In genomic region chr5:149448831-149449714, GRCh38 we compare ENCODE assay signal across 8 cellular contexts.
A peak's percentile ranks its signal among the peaks of the same experiment; 100 is the strongest.
DNase-seq lines count a peak whose midpoint lies in the region; ATAC-seq and TF ChIP-seq lines count a peak whose summit lies in the region.

No MANE protein-coding gene starts in this region.

- H3K4me3 Mint-ChIP-seq in naive thymus-derived CD4-positive, alpha-beta T cell, result no peak overlapping the region

- H3K4me1 ChIP-seq in adrenal gland (replicated peaks in 1 of 2), result peaks cover 25 to 50% of the 10 kb centered on the region in 2 donors
- peaks cover 59% of the 10 kb centered on the region for H3K4me1 ChIP-seq in lower lobe of right lung
- no peaks in the 10 kb centered on the region for H3K4me1 ChIP-seq in naive thymus-derived CD4-positive, alpha-beta T cell (ENCODE audit: control insufficient read depth in 2 of 2, insufficient read depth in 2 of 2, low read length in 2 of 2)

- no peaks in the 10 kb centered on the region for H3K9me3 Mint-ChIP-seq in naive thymus-derived CD4-positive, alpha-beta T cell

- peaks cover 0 to 5% (median 0%) of the 10 kb centered on the region in 7 donors for H3K4me1 Mint-ChIP-seq in naive thymus-derived CD4-positive, alpha-beta T cell

- no peak overlapping the region for H3K27ac ChIP-seq in AG04450 (ENCODE audit: low read depth, low read length)
- H3K27ac ChIP-seq in HL-60 (replicated peaks), result no peak overlapping the region
- peak overlapping the region in 2 of 5 donors; percentile 82 to 89 for H3K27ac ChIP-seq in adrenal gland
- H3K27ac ChIP-seq in lower lobe of right lung, result peak overlapping the region; percentile 82
- no peak overlapping the region for H3K27ac ChIP-seq in naive thymus-derived CD4-positive, alpha-beta T cell (ENCODE audit: low read depth, low read length)

- POLR2A ChIA-PET in AG04450 (lab: Yijun Ruan, JAX), result interaction anchor here (1.1 to 1.2 kb wide), 2 partner anchors 37 to 116 kb away, joined by 3 to 4 read pairs; no protein-coding TSS in a partner anchor
- POLR2A ChIA-PET in naive thymus-derived CD4-positive, alpha-beta T cell (lab: Charles Lee), result no interaction called here

- peaks cover 0 to 5% (median 0%) of the 10 kb centered on the region in 5 donors for H3K27me3 Mint-ChIP-seq in naive thymus-derived CD4-positive, alpha-beta T cell

- CTCF ChIA-PET in AG04450 (lab: Charles Lee), result interaction anchor here (1.0 to 1.2 kb wide), 4 partner anchors 95 to 170 kb away, joined by 3 to 4 read pairs (median 4); partner anchors contain the start of gene CSNK1A1
- CTCF ChIA-PET in naive thymus-derived CD4-positive, alpha-beta T cell (lab: Charles Lee), result no interaction called here

- H3K9me3 ChIP-seq in AG04450 (ENCODE audit: control insufficient read depth, insufficient read depth, low read length), result no peaks in the 10 kb centered on the region
- H3K9me3 ChIP-seq in adrenal gland (replicated peaks in 1 of 3), result no peaks in the 10 kb centered on the region
- no peaks in the 10 kb centered on the region for H3K9me3 ChIP-seq in lower lobe of right lung
- no peaks in the 10 kb centered on the region for H3K9me3 ChIP-seq in naive thymus-derived CD4-positive, alpha-beta T cell (ENCODE audit: control insufficient read depth in 2 of 3, low read length in 3 of 3)

- H3K27me3 ChIP-seq in AG04450 (ENCODE audit: control insufficient read depth, insufficient read depth, low read length) (no peaks in the 10 kb centered on the region), HL-60 (ENCODE audit: insufficient read depth, poor library complexity, severe bottlenecking) (no peaks in the 10 kb centered on the region), adrenal gland (no peaks in the 10 kb centered on the region), lower lobe of right lung (ENCODE audit: low read depth) (no peaks in the 10 kb centered on the region)
- no peaks in the 10 kb centered on the region for H3K27me3 ChIP-seq in naive thymus-derived CD4-positive, alpha-beta T cell (ENCODE audit: control insufficient read depth in 2 of 2, insufficient read depth in 2 of 2, low read length in 2 of 2)

- ATAC-seq in lower lobe of right lung, result no peak
- no peak for ATAC-seq in naive thymus-derived CD4-positive, alpha-beta T cell
- ATAC-seq in GM21717 (IDR thresholded peaks at IDR 0.05; ENCODE audit: unreplicated experiment), result no peak

- H3K36me3 Mint-ChIP-seq in naive thymus-derived CD4-positive, alpha-beta T cell, result no peaks in the 10 kb centered on the region

- whole genome bisulfite sequencing in adrenal gland, 4 donors, result 78 to 85% (median 83%) methylated on average over 7 of the region's 7 CpGs

- no peak for TF ChIP-seq POLR2A in adrenal gland (IDR thresholded peaks at IDR 0.05)

- TF ChIP-seq CTCF in AG04450 (IDR thresholded peaks at IDR 0.05; ENCODE audit: low read depth, low read length), result peak; percentile 45
- peak; percentile 16 for TF ChIP-seq CTCF in HL-60 (IDR thresholded peaks at IDR 0.05; ENCODE audit: insufficient read depth, low read length)
- TF ChIP-seq CTCF in adrenal gland (IDR thresholded peaks at IDR 0.05), result peak; percentile 18 to 55 (median 38)
- no peak for TF ChIP-seq CTCF in lower lobe of right lung (IDR thresholded peaks at IDR 0.05)

- H3K36me3 ChIP-seq in adrenal gland (replicated peaks in 1 of 2) (no peaks in the 10 kb centered on the region), lower lobe of right lung (no peaks in the 10 kb centered on the region)
- H3K36me3 ChIP-seq in naive thymus-derived CD4-positive, alpha-beta T cell (ENCODE audit: control insufficient read depth in 2 of 3, insufficient read depth in 3 of 3, low read length in 3 of 3), result no peaks in the 10 kb centered on the region

- no peak for DNase-seq in AG04450 (ENCODE audit: low read depth, low spot score)
- no peak for DNase-seq in HL-60 (ENCODE audit: low read depth in 1 of 2, low spot score in 1 of 2)
- DNase-seq in adrenal gland, result peak in 2 of 7 donors; percentile 61 to 68
- DNase-seq in lower lobe of right lung, result no peak
- no peak for DNase-seq in naive thymus-derived CD4-positive, alpha-beta T cell
- no peak for DNase-seq in glomerular visceral epithelial cell (ENCODE audit: extremely low spot score)
- DNase-seq in COR-L47 (lab: John Stamatoyannopoulos, UW), result no peak

- H3K4me3 ChIP-seq in AG04450 (ENCODE audit: low read depth, low read length), result no peak overlapping the region
- H3K4me3 ChIP-seq in HL-60 (replicated peaks; ENCODE audit: insufficient read depth, low read length), result no peak overlapping the region
- H3K4me3 ChIP-seq in adrenal gland, result no peak overlapping the region
- no peak overlapping the region for H3K4me3 ChIP-seq in lower lobe of right lung
- no peak overlapping the region for H3K4me3 ChIP-seq in naive thymus-derived CD4-positive, alpha-beta T cell (ENCODE audit: low read length)

- intact Hi-C loops in adrenal gland (cut with DNase I) (loop anchor here in 1 of 2 donors (5.0 kb wide), 1 partner anchor 33 kb away; no protein-coding TSS in a partner anchor), lower lobe of right lung (cut with DNase I) (no loop called here)
- intact Hi-C loops in naive thymus-derived CD4-positive, alpha-beta T cell (cut with micrococcal nuclease), result loop anchor here in 1 of 2 donors (5.0 kb wide), 1 partner anchor 43 kb away; no protein-coding TSS in a partner anchor

- no peak overlapping the region for H3K27ac Mint-ChIP-seq in naive thymus-derived CD4-positive, alpha-beta T cell
